In genomic region chr16:47728229-47728628, GRCh38 we compare ENCODE assay signal across 17 cellular contexts.
"Had no signal": no experiment of that assay in that cellular context is flagged by ENCODE, and none has a peak within 500 bp of the region (broad histone marks: within the 10 kb centered on the region; RNA-seq: fewer than 3 reads in every experiment).

No MANE protein-coding gene starts in this region.

- H3K9me3 ChIP-seq: body of pancreas, prostate gland had no signal

- H3K27me3 ChIP-seq: body of pancreas had no signal

- H3K4me1 ChIP-seq: prostate gland had no signal

- H3K4me3 ChIP-seq: body of pancreas, coronary artery, prostate gland, skin epidermis had no signal

- H3K27ac ChIP-seq: body of pancreas, coronary artery, prostate gland, skin epidermis had no signal

- H3K36me3 ChIP-seq: prostate gland had no signal

- DNase-seq: activated CD4-positive, alpha-beta T cell treated with anti-CD3 and anti-CD28 coated beads, Interleukin-2, amount 10 ng/mL, durations not matched to agents 7 days and 5 days; activated CD4-positive, CD25-positive, alpha-beta regulatory T cell; activated naive CD8-positive, alpha-beta T cell treated with anti-CD3 and anti-CD28 coated beads for 36 hours; amygdala; body of pancreas; caudate nucleus; effector CD4-positive, alpha-beta T cell; foreskin fibroblast; head of caudate nucleus; right cardiac atrium; stimulated activated CD4-positive, alpha-beta T cell treated with anti-CD3 and anti-CD28 coated beads, Interleukin-15, amount 100 ng/mL, for 24 hours; stimulated activated CD4-positive, alpha-beta T cell treated with anti-CD3 and anti-CD28 coated beads, Interleukin-4, amount 100 ng/mL, for 1 hour; stimulated activated naive CD8-positive, alpha-beta T cell treated with anti-CD3 and anti-CD28 coated beads, Interleukin-15, Interleukin-2, amounts not matched to agents 100 U/mL and 50 U/mL, for 24 hours; trophoblast cell had no signal

- ATAC-seq: body of pancreas; right cardiac atrium; stimulated activated naive CD8-positive, alpha-beta T cell treated with anti-CD3 and anti-CD28 coated beads, Interleukin-15, Interleukin-2, amounts not matched to agents 100 U/mL and 50 U/mL, for 24 hours had no signal
